In the genomic region with DNA sequence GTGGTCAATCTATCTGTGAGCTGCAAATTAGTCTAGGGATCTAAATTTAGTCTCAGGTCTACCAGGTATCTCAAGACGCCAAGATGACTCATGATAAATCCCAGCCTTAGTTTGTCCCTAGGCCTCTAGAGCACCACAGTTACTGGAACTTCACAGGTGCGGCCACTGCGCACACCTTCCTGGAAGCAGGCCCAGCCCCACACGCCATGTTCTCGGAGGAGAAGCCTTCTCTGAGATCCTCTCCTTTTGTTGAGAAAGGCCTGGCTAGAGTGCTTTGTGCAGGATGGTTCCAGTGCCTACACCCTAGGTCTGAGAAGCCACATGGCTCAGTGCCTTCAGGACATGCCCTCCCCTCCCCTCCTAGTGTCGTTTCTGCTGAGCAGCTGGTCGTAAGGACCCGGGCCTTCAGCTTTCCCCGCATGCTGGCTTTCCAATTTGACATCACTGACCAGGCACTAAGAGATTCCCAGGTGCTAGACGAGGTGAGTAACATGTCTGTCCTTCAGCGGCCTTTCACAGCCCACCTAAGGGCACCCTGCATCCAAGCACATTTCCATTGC, we compare ENCODE assay signal across 20 cellular contexts. TPM values are rescaled to one million over a fixed set of nuclear protein-coding genes. Genes with fewer than 3 reads are reported as not detected.
DNase-seq lines count a peak whose midpoint lies in the region; ATAC-seq and TF ChIP-seq lines count a peak whose summit lies in the region.
"Had no signal": no experiment of that assay in that cellular context is flagged by ENCODE, and none has a peak within 500 bp of the region (broad histone marks: within the 10 kb centered on the region; RNA-seq: fewer than 3 reads in every experiment).

No MANE protein-coding gene starts in this region.

- H3K4me3 Mint-ChIP-seq in nephron, result no peak overlapping the region
- H3K4me3 Mint-ChIP-seq: activated naive CD8-positive, alpha-beta T cell; activated T-helper 1 cell treated with anti-CD3 and anti-CD28 coated beads, Interleukin-12 subunit alpha, Interleukin-12 subunit beta, Interleukin-2, Interleukin-4 antibody, amounts not matched to agents 30 ng/mL and 10 ng/mL and 1 ng/mL, durations not matched to agents 14 hours and 24 hours and 36 hours; naive B cell; stimulated activated naive CD8-positive, alpha-beta T cell treated with anti-CD3 and anti-CD28 coated beads, Interleukin-15, Interleukin-2, amounts not matched to agents 100 ng/mL and 50 ng/mL, for 24 hours had no signal

- ATAC-seq in stimulated activated naive CD8-positive, alpha-beta T cell treated with anti-CD3 and anti-CD28 coated beads, Interleukin-15, Interleukin-2, amounts not matched to agents 100 U/mL and 50 U/mL, for 24 hours, result no peak

- H3K27ac ChIP-seq in RWPE1, result peak overlapping the region; percentile 5
- peak overlapping the region; percentile 89 to 94 for H3K27ac ChIP-seq in esophagus (ENCODE audit: low read depth in 2 of 2, low read length in 1 of 2)
- H3K27ac ChIP-seq in temporal lobe (ENCODE audit: low read depth, low read length), result peak overlapping the region; percentile 46
- H3K27ac ChIP-seq: C4-2B had no signal

- peaks cover 5 to 43% of the 10 kb centered on the region in 2 donors for H3K36me3 ChIP-seq in esophagus (ENCODE audit: control insufficient read depth in 2 of 2, insufficient read depth in 2 of 2, low read length in 1 of 2)

- TF ChIP-seq CTCF in RWPE1 (conservative IDR thresholded peaks at IDR 0.05; ENCODE audit: low read depth), result no peak
- TF ChIP-seq CTCF in nephron (IDR thresholded peaks at IDR 0.05; ENCODE audit: unreplicated experiment in 3 of 3), result no peak

- DNase-seq in RWPE1 (ENCODE audit: low spot score), result no peak
- no peak for DNase-seq in activated gamma-delta T cell (lab: John Stamatoyannopoulos, UW)
- DNase-seq in SW480 (ENCODE audit: low spot score), result no peak
- DNase-seq in stimulated activated naive CD8-positive, alpha-beta T cell treated with anti-CD3 and anti-CD28 coated beads, Interleukin-15, Interleukin-2, amounts not matched to agents 100 U/mL and 50 U/mL, for 24 hours, result no peak
- no peak for DNase-seq in activated CD4-positive, alpha-beta T cell treated with anti-CD3 and anti-CD28 coated beads for 4 hours
- DNase-seq: hippocampal formation; IMR-90; naive B cell; NCI-H1436 treated with DMSO at 0.1 percent for 48 hours; NCI-H526 treated with DMSO at 0.1 percent for 48 hours; posterior cingulate gyrus; small intestine; stimulated activated CD4-positive, alpha-beta T cell treated with anti-CD3 and anti-CD28 coated beads, Interleukin-2, amount 100 ng/mL, for 48 hours had no signal

- WGBS in esophagus, 2 donors, result 69 to 80% methylated on average over 11 of the region's 11 CpGs

- no peaks in the 10 kb centered on the region for H3K27me3 Mint-ChIP-seq in nephron (ENCODE audit: low read depth)
- H3K27me3 Mint-ChIP-seq: activated naive CD8-positive, alpha-beta T cell; naive B cell; stimulated activated naive CD8-positive, alpha-beta T cell treated with anti-CD3 and anti-CD28 coated beads, Interleukin-15, Interleukin-2, amounts not matched to agents 100 ng/mL and 50 ng/mL, for 24 hours had no signal

- POLR2A ChIA-PET in RWPE1 (lab: Yijun Ruan, JAX; ENCODE audit: low non-redundant PET), result no interaction called here

- no peaks in the 10 kb centered on the region for H3K9me3 Mint-ChIP-seq in nephron
- H3K9me3 Mint-ChIP-seq: activated T-helper 1 cell treated with anti-CD3 and anti-CD28 coated beads, Interleukin-12 subunit alpha, Interleukin-12 subunit beta, Interleukin-2, Interleukin-4 antibody, amounts not matched to agents 30 ng/mL and 10 ng/mL and 1 ng/mL, durations not matched to agents 14 hours and 24 hours and 36 hours; naive B cell; stimulated activated naive CD8-positive, alpha-beta T cell treated with anti-CD3 and anti-CD28 coated beads, Interleukin-15, Interleukin-2, amounts not matched to agents 100 ng/mL and 50 ng/mL, for 24 hours had no signal

- peak overlapping the region in 2 of 3 experiments; percentile 18 to 75 for H3K27ac Mint-ChIP-seq in nephron
- H3K27ac Mint-ChIP-seq: activated naive CD8-positive, alpha-beta T cell; activated T-helper 1 cell treated with anti-CD3 and anti-CD28 coated beads, Interleukin-12 subunit alpha, Interleukin-12 subunit beta, Interleukin-2, Interleukin-4 antibody, amounts not matched to agents 30 ng/mL and 10 ng/mL and 1 ng/mL, durations not matched to agents 14 hours and 24 hours and 36 hours; stimulated activated naive CD8-positive, alpha-beta T cell treated with anti-CD3 and anti-CD28 coated beads, Interleukin-15, Interleukin-2, amounts not matched to agents 100 ng/mL and 50 ng/mL, for 24 hours had no signal

- H3K4me1 ChIP-seq in esophagus (ENCODE audit: control insufficient read depth in 2 of 2, insufficient read depth in 2 of 2, low read length in 1 of 2), result peaks cover 9 to 16% of the 10 kb centered on the region in 2 donors

- CTCF ChIA-PET in RWPE1 (lab: Yijun Ruan, JAX), result no interaction called here

- no peaks in the 10 kb centered on the region for H3K9me3 ChIP-seq in esophagus (ENCODE audit: control insufficient read depth in 2 of 2, insufficient read depth in 1 of 2, low read depth in 1 of 2, low read length in 1 of 2)

- H3K27me3 ChIP-seq in esophagus (ENCODE audit: control insufficient read depth in 1 of 2, insufficient read depth in 2 of 2, low read length in 2 of 2), result no peaks in the 10 kb centered on the region

- H3K4me1 Mint-ChIP-seq in nephron, result peaks cover 30% of the 10 kb centered on the region
- H3K4me1 Mint-ChIP-seq: naive B cell had no signal

- H3K4me3 ChIP-seq in esophagus (ENCODE audit: low read depth in 1 of 2, low read length in 2 of 2), result no peak overlapping the region

- peaks cover 44% of the 10 kb centered on the region for H3K36me3 Mint-ChIP-seq in nephron (ENCODE audit: low read depth)

RNA-seq across cellular contexts. Expression of a gene that starts 51.9 kb away (rescaled TPM):
- polyA plus RNA-seq in esophagus, result 10 to 100 TPM; 18.7 to 41.1 TPM
- total RNA-seq in temporal lobe, result 9.3 TPM

Comparison
In these comparisons a context has a peak if more than half of its experiments do, and no peak if none do; other contexts are left out.
1. H3K27ac ChIP-seq: peak in every context shown above with its lines; median percentile 92 in esophagus; 46 in temporal lobe; 5 in RWPE1.